Comparison of ENCODE assay signal across 14 cellular contexts in the genomic region with DNA sequence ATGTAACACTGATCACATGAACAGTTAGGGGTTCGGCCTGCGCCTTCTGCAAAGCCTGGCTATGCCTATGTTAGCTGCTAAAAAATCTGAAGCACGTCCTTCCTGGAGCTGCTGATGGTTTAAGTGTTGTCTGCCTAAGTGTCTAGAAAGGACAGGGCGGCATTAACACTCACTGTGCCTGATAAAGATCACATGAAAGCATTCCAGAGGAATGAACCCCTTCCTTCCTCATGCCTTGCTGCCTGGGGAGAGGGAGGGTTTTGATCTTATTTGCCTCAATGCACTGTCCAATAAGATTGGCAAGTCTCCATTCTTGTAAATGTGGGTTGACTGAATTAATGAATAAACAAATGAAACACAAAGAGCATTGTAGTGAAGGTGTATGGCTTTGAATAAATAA. TPM values are rescaled to one million over a fixed set of nuclear protein-coding genes. Genes with fewer than 3 reads are reported as not detected.
DNase-seq lines count a peak whose midpoint lies in the region; ATAC-seq and TF ChIP-seq lines count a peak whose summit lies in the region.
"Had no signal": no experiment of that assay in that cellular context is flagged by ENCODE, and none has a peak within 500 bp of the region (broad histone marks: within the 10 kb centered on the region; RNA-seq: fewer than 3 reads in every experiment).

No MANE protein-coding gene starts in this region.

- no peaks in the 10 kb centered on the region for H3K27me3 ChIP-seq in dorsolateral prefrontal cortex
- H3K27me3 ChIP-seq in muscle layer of duodenum (ENCODE audit: low read depth, low read length), result no peaks in the 10 kb centered on the region
- H3K27me3 ChIP-seq: stomach had no signal

- no peaks in the 10 kb centered on the region for H3K36me3 ChIP-seq in muscle layer of duodenum (ENCODE audit: control insufficient read depth in 1 of 2, insufficient read depth in 2 of 2, low read length in 2 of 2)
- H3K36me3 ChIP-seq: stomach had no signal

- no peaks in the 10 kb centered on the region for H3K27me3 Mint-ChIP-seq in natural killer cell treated with Interleukin-12 subunit alpha and Interleukin-12 subunit beta and Interleukin-15 and Interleukin-18, amount 100 ng/mL, for 72 hours

- no peaks in the 10 kb centered on the region for H3K9me3 Mint-ChIP-seq in natural killer cell treated with Interleukin-12 subunit alpha and Interleukin-12 subunit beta and Interleukin-15 and Interleukin-18, amount 100 ng/mL, for 72 hours
- H3K9me3 Mint-ChIP-seq: activated T-cell treated with anti-CD3 and anti-CD28 coated beads, Interleukin-2, amount 50 U/mL, for 4 hours; T-helper 1 cell treated with Interleukin-12 subunit alpha and Interleukin-12 subunit beta and Interleukin-4 antibody, amounts not matched to agents 30 μg/mL and 1 μg/mL, for 36 hours had no signal

- no peak for ATAC-seq in natural killer cell treated with Interleukin-12 subunit alpha and Interleukin-12 subunit beta and Interleukin-15 and Interleukin-18, amount 100 ng/mL, for 72 hours
- ATAC-seq: activated T-cell treated with anti-CD3 and anti-CD28 coated beads, Interleukin-2, amount 50 U/mL, for 4 hours; left lobe of liver had no signal

- no peak for TF ChIP-seq CTCF in AG10803 (conservative IDR thresholded peaks at IDR 0.05; ENCODE audit: low read length)
- TF ChIP-seq CTCF in dorsolateral prefrontal cortex (IDR thresholded peaks at IDR 0.05 in 54 of 56, conservative IDR thresholded peaks at IDR 0.05 in 2 of 56; ENCODE audit: low read depth in 1 of 56, partially characterized antibody in 56 of 56), result no peak

- no peaks in the 10 kb centered on the region for H3K36me3 Mint-ChIP-seq in natural killer cell treated with Interleukin-12 subunit alpha and Interleukin-12 subunit beta and Interleukin-15 and Interleukin-18, amount 100 ng/mL, for 72 hours

- H3K4me3 ChIP-seq in AG10803 (ENCODE audit: low read length) (no peak overlapping the region), dorsolateral prefrontal cortex (peak overlapping the region in 21 of 59 donors; percentile 4 to 73 (median 19)), muscle layer of duodenum (ENCODE audit: low read depth in 1 of 2, low read length in 2 of 2) (no peak overlapping the region)
- H3K4me3 ChIP-seq: stomach had no signal

- peak; percentile 60 for DNase-seq in AG10803 (ENCODE audit: low read depth)
- DNase-seq in KBM-7, result peak; percentile 42
- no peak for DNase-seq in dorsolateral prefrontal cortex
- no peak for DNase-seq in SHP77 (lab: John Stamatoyannopoulos, UW)
- DNase-seq in NCI-H2107 (lab: John Stamatoyannopoulos, UW), result no peak
- DNase-seq in natural killer cell treated with Interleukin-12 subunit alpha and Interleukin-12 subunit beta and Interleukin-15 and Interleukin-18, amount 100 ng/mL, for 72 hours (ENCODE audit: low spot score), result no peak
- DNase-seq in ecto neural progenitor cell (ENCODE audit: low spot score), result no peak
- DNase-seq: activated T-cell treated with anti-CD3 and anti-CD28 coated beads, Interleukin-2, amount 50 U/mL, for 4 hours; CD4-positive, CD25-positive, alpha-beta regulatory T cell; NCI-H1694 treated with DMSO at 0.1 percent for 48 hours; stomach had no signal

- peak overlapping the region in 51 of 59 donors; percentile 7 to 98 (median 76) for H3K27ac ChIP-seq in dorsolateral prefrontal cortex
- peak overlapping the region; percentile 4 for H3K27ac ChIP-seq in muscle layer of duodenum (ENCODE audit: low read length)

- H3K9me3 ChIP-seq in muscle layer of duodenum (ENCODE audit: control insufficient read depth in 1 of 2, low read length in 2 of 2), result no peaks in the 10 kb centered on the region
- H3K9me3 ChIP-seq: stomach had no signal

- no peak overlapping the region for H3K4me3 Mint-ChIP-seq in natural killer cell treated with Interleukin-12 subunit alpha and Interleukin-12 subunit beta and Interleukin-15 and Interleukin-18, amount 100 ng/mL, for 72 hours
- H3K4me3 Mint-ChIP-seq: activated T-cell treated with anti-CD3 and anti-CD28 coated beads, Interleukin-2, amount 50 U/mL, for 4 hours; CD4-positive, CD25-positive, alpha-beta regulatory T cell; T-helper 1 cell treated with Interleukin-12 subunit alpha and Interleukin-12 subunit beta and Interleukin-4 antibody, amounts not matched to agents 30 μg/mL and 1 μg/mL, for 36 hours had no signal

- peaks cover 0 to 87% of the 10 kb centered on the region in 2 donors for H3K4me1 ChIP-seq in muscle layer of duodenum (ENCODE audit: control insufficient read depth in 1 of 2, insufficient read depth in 2 of 2, low read length in 2 of 2)

- intact Hi-C loops in dorsolateral prefrontal cortex (cut with DNase I), result loop anchor here (10.0 kb wide), 1 partner anchor 78 kb away; no protein-coding TSS in a partner anchor

- in situ Hi-C loops in KBM-7 (cut with MboI; ENCODE audit: low pct_unique_long_range_greater_than_20kb, low sequenced_read_pairs), result no loop called here

- H3K27ac Mint-ChIP-seq in natural killer cell treated with Interleukin-12 subunit alpha and Interleukin-12 subunit beta and Interleukin-15 and Interleukin-18, amount 100 ng/mL, for 72 hours, result no peak overlapping the region
- H3K27ac Mint-ChIP-seq: T-helper 1 cell treated with Interleukin-12 subunit alpha and Interleukin-12 subunit beta and Interleukin-4 antibody, amounts not matched to agents 30 μg/mL and 1 μg/mL, for 36 hours had no signal

- peaks cover 16 to 18% of the 10 kb centered on the region in 2 donors for H3K4me1 Mint-ChIP-seq in natural killer cell treated with Interleukin-12 subunit alpha and Interleukin-12 subunit beta and Interleukin-15 and Interleukin-18, amount 100 ng/mL, for 72 hours (ENCODE audit: low read depth in 2 of 2)

RNA-seq across cellular contexts. Expression of a gene that starts 5.2 kb away (rescaled TPM):
- 100 to 1,000 TPM in 118 of 120 experiments, 10 to 100 TPM in 2; 92.4 to 354 (median 139) TPM for total RNA-seq in dorsolateral prefrontal cortex
- 10 to 100 TPM; 25.4 to 26.7 TPM for total RNA-seq in natural killer cell treated with Interleukin-12 subunit alpha and Interleukin-12 subunit beta and Interleukin-15 and Interleukin-18, amount 100 ng/mL, for 72 hours

Comparison
In these comparisons a context has a peak if more than half of its experiments do, and no peak if none do; other contexts are left out.
1. DNase-seq: peak in AG10803 (single experiment) and KBM-7 (single experiment); none in dorsolateral prefrontal cortex (0 of 10), SHP77 (0 of 2), NCI-H2107 (single experiment), natural killer cell treated with Interleukin-12 subunit alpha and Interleukin-12 subunit beta and Interleukin-15 and Interleukin-18, amount 100 ng/mL, for 72 hours (single experiment) and ecto neural progenitor cell (single experiment).